In the genomic region with DNA sequence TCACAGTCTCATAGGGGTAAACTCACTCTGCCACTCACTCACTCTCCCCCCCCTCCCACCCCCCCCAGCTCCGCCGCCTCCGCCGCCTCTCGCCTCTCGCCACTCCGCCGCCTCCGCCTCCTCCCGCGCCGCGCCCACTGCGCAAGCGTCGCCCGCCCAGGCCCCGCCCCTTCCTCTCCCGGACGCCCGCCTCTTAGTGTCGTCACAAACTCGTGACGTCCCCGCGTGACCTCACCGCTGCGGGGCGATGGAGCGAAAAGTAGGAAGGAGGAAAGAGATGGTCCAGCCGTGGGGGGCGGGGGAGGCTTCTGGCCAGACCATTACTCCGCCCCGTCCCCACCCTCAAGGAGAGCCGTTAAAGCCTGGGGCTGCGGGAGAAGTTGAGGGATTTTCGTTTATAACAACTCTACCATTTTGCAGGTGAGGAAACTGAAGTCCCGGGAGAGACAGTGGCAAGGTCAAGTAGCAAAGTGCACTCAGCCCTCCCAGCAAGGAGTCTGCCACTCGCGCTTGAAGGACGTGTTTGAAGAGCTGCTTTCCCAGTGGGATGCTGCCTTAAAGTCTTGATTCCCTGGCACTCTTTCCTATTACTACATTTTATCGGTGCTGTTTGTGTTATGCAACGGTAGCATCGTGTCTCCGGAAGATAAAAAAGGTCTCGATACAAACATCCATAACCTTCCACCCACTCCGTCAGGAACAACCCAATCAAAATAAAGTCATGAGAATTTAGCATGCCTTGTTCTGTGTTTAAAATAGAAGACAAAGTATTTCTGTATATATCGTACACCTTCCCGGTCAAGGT, we compare ENCODE assay signal across 8 cellular contexts. TPM values are rescaled to one million over a fixed set of nuclear protein-coding genes. Genes with fewer than 3 reads are reported as not detected.
A peak's percentile ranks its signal among the peaks of the same experiment; 100 is the strongest.
DNase-seq lines count a peak whose midpoint lies in the region; ATAC-seq and TF ChIP-seq lines count a peak whose summit lies in the region.

Gene ILRUN (minus strand): TSS at position 29 of the 805 bp plus-strand sequence. CDS start 164 bp downstream, outside the sequence.

- peak; percentile 65 for ATAC-seq in GM21526 (IDR thresholded peaks at IDR 0.05; ENCODE audit: low FRiP score, unreplicated experiment)

- H3K36me3 Mint-ChIP-seq in Calu3 (ENCODE audit: insufficient read depth, unreplicated experiment) (peaks cover 39% of the 10 kb centered on the region), IgD-negative memory B cell (no peaks in the 10 kb centered on the region)

- H3K9me3 Mint-ChIP-seq in Calu3 (ENCODE audit: low read depth, unreplicated experiment) (no peaks in the 10 kb centered on the region), IgD-negative memory B cell (no peaks in the 10 kb centered on the region)

- CTCF ChIA-PET in Calu3 (lab: Charles Lee) = interaction anchor here (0.7 to 2.0 kb wide), 8 partner anchors 15 to 103 kb away, joined by 3 to 12 read pairs (median 6); partner anchors contain the start of genes BLTP3A and SNRPC

- TF ChIP-seq CTCF in Calu3 (IDR thresholded peaks at IDR 0.05; ENCODE audit: unreplicated experiment) = no peak

- peak; percentile 100 for DNase-seq in Calu3
- DNase-seq in OCI-M1 (lab: John Stamatoyannopoulos, UW) = peak; percentile 99
- DNase-seq in activated T-cell treated with anti-CD3 and anti-CD28 coated beads for 24 hours (ENCODE audit: low read depth) = peak; percentile 96
- DNase-seq in epidermal melanocyte (ENCODE audit: insufficient read length, low spot score) = peak; percentile 81
- DNase-seq in middle frontal gyrus (ENCODE audit: extremely low spot score, low spot score) = peak; percentile 91
- DNase-seq in stimulated activated CD8-positive, alpha-beta memory T cell treated with anti-CD3 and anti-CD28 coated beads, Interleukin-2, amount 100 ng/mL, for 1 hour (ENCODE audit: low read depth in 2 of 2) = peak; percentile 94 to 95

- H3K27me3 Mint-ChIP-seq in Calu3 (ENCODE audit: unreplicated experiment) (no peaks in the 10 kb centered on the region), IgD-negative memory B cell (no peaks in the 10 kb centered on the region)

- H3K4me3 Mint-ChIP-seq in Calu3 (ENCODE audit: low read depth, unreplicated experiment) (peak within 1 kb of the TSS; percentile 92), IgD-negative memory B cell (peak within 1 kb of the TSS; percentile 91 to 98 (median 98))

- intact Hi-C loops in Calu3 (cut with micrococcal nuclease; ENCODE audit: unreplicated experiment) = loop anchor here (5.0 kb wide), 1 partner anchor 50 kb away; no protein-coding TSS in a partner anchor

- H3K27ac Mint-ChIP-seq in Calu3 (ENCODE audit: unreplicated experiment) = peak within 1 kb of the TSS; percentile 71
- peak within 1 kb of the TSS; percentile 96 to 100 (median 99) for H3K27ac Mint-ChIP-seq in IgD-negative memory B cell

- H3K4me1 Mint-ChIP-seq in Calu3 (ENCODE audit: low read depth, unreplicated experiment) = peaks cover 29% of the 10 kb centered on the region
- peaks cover 31 to 36% (median 34%) of the 10 kb centered on the region in 3 donors for H3K4me1 Mint-ChIP-seq in IgD-negative memory B cell

- TSS peak; percentile 99 for BruUV-seq in Calu3 (replicated peaks; lab: Mats Ljungman, UMichigan)

RNA-seq across cellular contexts. Expression of gene ILRUN, which starts in this region (rescaled TPM):
- total RNA-seq in Calu3 (2022) = 137 and 145 TPM in 2 replicates
- 15.4 TPM for polyA plus RNA-seq in IgD-negative memory B cell

Comparison
In these comparisons a context has a peak if more than half of its experiments do, and no peak if none do; other contexts are left out.
1. Peak in every context shown above with its lines: DNase-seq and ATAC-seq.